ENCODE assay signal across 14 cellular contexts in genomic region chr9:108184941-108185340, GRCh38.
DNase-seq lines count a peak whose midpoint lies in the region; ATAC-seq, FAIRE-seq and TF ChIP-seq lines count a peak whose summit lies in the region.
"Had no signal": no experiment of that assay in that cellular context is flagged by ENCODE, and none has a peak within 500 bp of the region (broad histone marks: within the 10 kb centered on the region; RNA-seq: fewer than 3 reads in every experiment).

No MANE protein-coding gene starts in this region.

- no peak overlapping the region for H3K27ac Mint-ChIP-seq in activated naive CD4-positive, alpha-beta T cell treated with anti-CD3 and anti-CD28 coated beads, Interleukin-2, amount 10 ng/mL, durations not matched to agents 7 days and 5 days
- H3K27ac Mint-ChIP-seq: activated naive CD4-positive, alpha-beta T cell treated with anti-CD3 and anti-CD28 coated beads, Interleukin-2, amount 50 U/mL, for 24 hours; CD4-positive, alpha-beta T cell had no signal

- intact Hi-C loops in prostate gland (cut with DNase I) = no loop called here

- no peaks in the 10 kb centered on the region for H3K4me1 ChIP-seq in prostate gland (replicated peaks)

- H3K27ac ChIP-seq in prostate gland = peak overlapping the region in 1 of 2 donors; percentile 20
- H3K27ac ChIP-seq: tibial nerve had no signal

- H3K4me3 ChIP-seq in fibroblast of pulmonary artery (replicated peaks; ENCODE audit: low read depth, low read length) (no peak overlapping the region), prostate gland (no peak overlapping the region)
- H3K4me3 ChIP-seq: tibial nerve had no signal

- DNase-seq in ELF-1 (ENCODE audit: low read depth, low spot score) (peak; percentile 83), RCC 7860 (ENCODE audit: low spot score) (peak; percentile 58), fibroblast of pulmonary artery (ENCODE audit: low read depth) (peak; percentile 59), prostate gland (ENCODE audit: low spot score) (peak; percentile 68), GM19240 (ENCODE audit: insufficient read length, low spot score) (no peak)
- no peak for DNase-seq in activated CD4-positive, CD25-positive, alpha-beta regulatory T cell (lab: John Stamatoyannopoulos, UW)
- no peak for DNase-seq in stimulated activated naive CD8-positive, alpha-beta T cell treated with anti-CD3 and anti-CD28 coated beads, Interleukin-15, Interleukin-2, amounts not matched to agents 100 U/mL and 50 U/mL, for 24 hours
- no peak for DNase-seq in activated naive CD4-positive, alpha-beta T cell treated with anti-CD3 and anti-CD28 coated beads, Interleukin-2, amount 10 ng/mL, durations not matched to agents 7 days and 5 days
- DNase-seq: activated CD4-positive, alpha-beta T cell treated with anti-CD3 and anti-CD28 coated beads for 1 hour; CD4-positive, alpha-beta T cell; NCI-H2029 treated with DMSO at 0.1 percent for 48 hours; SHP77 had no signal

- WGBS in prostate gland = 32% methylated on average over 3 of the region's 3 CpGs

- CTCF ChIA-PET in activated naive CD4-positive, alpha-beta T cell treated with anti-CD3 and anti-CD28 coated beads, Interleukin-2, amount 10 ng/mL, durations not matched to agents 7 days and 5 days (lab: Charles Lee) = no interaction called here

- H3K36me3 ChIP-seq in prostate gland = no peaks in the 10 kb centered on the region
- H3K36me3 ChIP-seq: tibial nerve had no signal

- peaks cover 11% of the 10 kb centered on the region for H3K9me3 Mint-ChIP-seq in activated naive CD4-positive, alpha-beta T cell treated with anti-CD3 and anti-CD28 coated beads, Interleukin-2, amount 10 ng/mL, durations not matched to agents 7 days and 5 days
- H3K9me3 Mint-ChIP-seq: activated naive CD4-positive, alpha-beta T cell treated with anti-CD3 and anti-CD28 coated beads, Interleukin-2, amount 50 U/mL, for 24 hours had no signal

- H3K27me3 ChIP-seq in prostate gland (replicated peaks; ENCODE audit: insufficient read depth) = no peaks in the 10 kb centered on the region
- H3K27me3 ChIP-seq: tibial nerve had no signal

- H3K27me3 Mint-ChIP-seq in activated naive CD4-positive, alpha-beta T cell treated with anti-CD3 and anti-CD28 coated beads, Interleukin-2, amount 10 ng/mL, durations not matched to agents 7 days and 5 days = no peaks in the 10 kb centered on the region
- H3K27me3 Mint-ChIP-seq: activated naive CD4-positive, alpha-beta T cell treated with anti-CD3 and anti-CD28 coated beads, Interleukin-2, amount 50 U/mL, for 24 hours; CD4-positive, alpha-beta T cell had no signal

- ATAC-seq in stimulated activated naive CD8-positive, alpha-beta T cell treated with anti-CD3 and anti-CD28 coated beads, Interleukin-15, Interleukin-2, amounts not matched to agents 100 U/mL and 50 U/mL, for 24 hours = no peak

- no peak for TF ChIP-seq POLR2A in prostate gland (IDR thresholded peaks at IDR 0.05)

- no peak overlapping the region for H3K4me3 Mint-ChIP-seq in activated naive CD4-positive, alpha-beta T cell treated with anti-CD3 and anti-CD28 coated beads, Interleukin-2, amount 10 ng/mL, durations not matched to agents 7 days and 5 days
- H3K4me3 Mint-ChIP-seq: activated naive CD4-positive, alpha-beta T cell treated with anti-CD3 and anti-CD28 coated beads, Interleukin-2, amount 50 U/mL, for 24 hours; CD4-positive, alpha-beta T cell had no signal

- TF ChIP-seq CTCF in fibroblast of pulmonary artery (IDR thresholded peaks at IDR 0.05; ENCODE audit: low read length, missing control alignments) (no peak), prostate gland (IDR thresholded peaks at IDR 0.05) (no peak)

- FAIRE-seq in RCC 7860 (lab: Jason Lieb, UNC) = peak; percentile 35

- H3K4me1 Mint-ChIP-seq in activated naive CD4-positive, alpha-beta T cell treated with anti-CD3 and anti-CD28 coated beads, Interleukin-2, amount 10 ng/mL, durations not matched to agents 7 days and 5 days = no peaks in the 10 kb centered on the region
- H3K4me1 Mint-ChIP-seq: activated naive CD4-positive, alpha-beta T cell treated with anti-CD3 and anti-CD28 coated beads, Interleukin-2, amount 50 U/mL, for 24 hours had no signal

- no peaks in the 10 kb centered on the region for H3K9me3 ChIP-seq in prostate gland
- H3K9me3 ChIP-seq: tibial nerve had no signal

- no peaks in the 10 kb centered on the region for H3K36me3 Mint-ChIP-seq in activated naive CD4-positive, alpha-beta T cell treated with anti-CD3 and anti-CD28 coated beads, Interleukin-2, amount 10 ng/mL, durations not matched to agents 7 days and 5 days
- H3K36me3 Mint-ChIP-seq: activated naive CD4-positive, alpha-beta T cell treated with anti-CD3 and anti-CD28 coated beads, Interleukin-2, amount 50 U/mL, for 24 hours had no signal

Comparison
In these comparisons a context has a peak if more than half of its experiments do, and no peak if none do; other contexts are left out.
1. DNase-seq: peak in ELF-1 (single experiment), RCC 7860 (single experiment), fibroblast of pulmonary artery (single experiment) and prostate gland (single experiment); none in activated CD4-positive, CD25-positive, alpha-beta regulatory T cell (0 of 4), GM19240 (single experiment), stimulated activated naive CD8-positive, alpha-beta T cell treated with anti-CD3 and anti-CD28 coated beads, Interleukin-15, Interleukin-2, amounts not matched to agents 100 U/mL and 50 U/mL, for 24 hours (single experiment) and activated naive CD4-positive, alpha-beta T cell treated with anti-CD3 and anti-CD28 coated beads, Interleukin-2, amount 10 ng/mL, durations not matched to agents 7 days and 5 days (single experiment).